In the genomic region with DNA sequence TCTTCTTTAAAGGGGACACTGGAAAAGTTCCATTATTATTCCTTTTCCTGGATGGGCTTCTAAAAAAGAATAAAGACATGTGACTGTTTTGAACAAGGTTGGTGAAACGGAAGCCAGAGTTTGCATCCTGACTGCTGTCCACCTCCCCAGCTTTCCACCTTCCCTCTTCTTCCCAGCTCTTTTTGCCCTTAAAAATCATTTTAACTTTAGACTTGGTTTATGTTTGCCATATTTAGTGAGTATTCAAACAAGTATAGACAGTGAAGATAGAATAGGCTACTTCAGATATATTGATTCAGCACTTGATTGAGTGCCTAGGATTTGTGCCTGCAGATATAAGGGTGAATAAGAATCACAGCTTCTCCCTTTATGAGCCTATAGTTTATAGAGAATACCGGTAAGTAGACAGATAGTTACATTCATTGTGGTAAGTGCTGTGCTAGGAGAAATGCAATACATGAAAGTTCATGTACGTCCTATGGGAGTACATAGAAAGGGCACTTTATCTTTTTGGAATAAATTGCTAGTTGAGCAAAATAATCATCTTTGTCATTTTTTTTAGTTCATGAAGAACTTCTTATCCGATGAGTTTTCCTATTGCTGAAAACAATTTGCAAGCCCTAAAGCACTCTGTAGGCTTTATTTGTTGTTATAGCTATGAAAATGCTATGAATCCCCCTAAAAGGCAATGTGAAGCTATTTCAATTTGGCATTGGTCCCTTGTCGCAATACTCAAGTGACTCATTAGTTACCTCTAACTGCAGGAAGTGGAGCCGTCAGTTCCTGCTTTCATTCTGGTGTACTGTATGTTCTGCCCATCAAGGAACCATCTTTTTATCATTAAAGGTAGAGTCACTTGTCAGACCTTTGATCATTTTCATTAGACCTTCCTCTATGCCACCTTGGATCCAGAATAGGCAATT, we compare ENCODE assay signal across 9 cellular contexts. TPM values are rescaled to one million over a fixed set of nuclear protein-coding genes. Genes with fewer than 3 reads are reported as not detected.
DNase-seq lines count a peak whose midpoint lies in the region; ATAC-seq and TF ChIP-seq lines count a peak whose summit lies in the region.
"Had no signal": no experiment of that assay in that cellular context is flagged by ENCODE, and none has a peak within 500 bp of the region (broad histone marks: within the 10 kb centered on the region; RNA-seq: fewer than 3 reads in every experiment).

No MANE protein-coding gene starts in this region.

- WGBS in gastroesophageal sphincter (ENCODE audit: low coverage in 1 of 2), 2 donors, result 67 to 87% methylated on average over 2 to 6 of the region's 6 CpGs

- H3K4me1 ChIP-seq in lower lobe of right lung (peaks cover 6% of the 10 kb centered on the region), gastroesophageal sphincter (no peaks in the 10 kb centered on the region)

- DNase-seq in NOMO-1 (lab: John Stamatoyannopoulos, UW; ENCODE audit: unreplicated experiment in 2 of 2) (peak; percentile 54 to 78), NOMO-1 treated with dmso at 0.1 percent for 144 hours (lab: John Stamatoyannopoulos, UW; ENCODE audit: unreplicated experiment) (no peak), LHCN-M2 (ENCODE audit: low read depth) (peak; percentile 53), lower lobe of right lung (no peak), erythroblast (lab: John Stamatoyannopoulos, UW) (no peak)

- peak overlapping the region; percentile 55 for H3K27ac Mint-ChIP-seq in activated T-helper 17 cell treated with anti-CD3 and anti-CD28 coated beads, Interleukin-2, amount 50 U/mL, for 72 hours
- H3K27ac Mint-ChIP-seq: naive thymus-derived CD8-positive, alpha-beta T cell had no signal

- peaks cover 8% of the 10 kb centered on the region for H3K36me3 ChIP-seq in lower lobe of right lung
- peaks cover 0 to 18% of the 10 kb centered on the region in 2 donors for H3K36me3 ChIP-seq in gastroesophageal sphincter

- intact Hi-C loops in lower lobe of right lung (cut with DNase I), result no loop called here

- ATAC-seq in activated T-helper 17 cell treated with anti-CD3 and anti-CD28 coated beads, Interleukin-2, amount 50 U/mL, for 72 hours (replicated peaks), result peak; percentile 74
- ATAC-seq in lower lobe of right lung, result peak; percentile 41 to 61
- no peak for ATAC-seq in HG02870 (IDR thresholded peaks at IDR 0.05; ENCODE audit: unreplicated experiment)
- ATAC-seq in gastroesophageal sphincter, result no peak

- H3K9me3 ChIP-seq in lower lobe of right lung (no peaks in the 10 kb centered on the region), gastroesophageal sphincter (no peaks in the 10 kb centered on the region)

- TF ChIP-seq POLR2A in erythroblast (IDR thresholded peaks at IDR 0.05; ENCODE audit: low read length) (no peak), gastroesophageal sphincter (IDR thresholded peaks at IDR 0.05) (no peak)

- H3K4me3 ChIP-seq in lower lobe of right lung (no peak overlapping the region), gastroesophageal sphincter (no peak overlapping the region)

- no peak for TF ChIP-seq EP300 in gastroesophageal sphincter (IDR thresholded peaks at IDR 0.05)

- peak overlapping the region; percentile 29 for H3K4me3 Mint-ChIP-seq in activated T-helper 17 cell treated with anti-CD3 and anti-CD28 coated beads, Interleukin-2, amount 50 U/mL, for 72 hours
- H3K4me3 Mint-ChIP-seq: naive thymus-derived CD8-positive, alpha-beta T cell had no signal

- peaks cover 16% of the 10 kb centered on the region for H3K4me1 Mint-ChIP-seq in activated T-helper 17 cell treated with anti-CD3 and anti-CD28 coated beads, Interleukin-2, amount 50 U/mL, for 72 hours

- H3K9me3 Mint-ChIP-seq in activated T-helper 17 cell treated with anti-CD3 and anti-CD28 coated beads, Interleukin-2, amount 50 U/mL, for 72 hours, result no peaks in the 10 kb centered on the region
- H3K9me3 Mint-ChIP-seq: naive thymus-derived CD8-positive, alpha-beta T cell had no signal

- peaks cover 12% of the 10 kb centered on the region for H3K36me3 Mint-ChIP-seq in activated T-helper 17 cell treated with anti-CD3 and anti-CD28 coated beads, Interleukin-2, amount 50 U/mL, for 72 hours (ENCODE audit: low read depth)

- no peaks in the 10 kb centered on the region for H3K27me3 ChIP-seq in lower lobe of right lung (ENCODE audit: low read depth)
- no peaks in the 10 kb centered on the region for H3K27me3 ChIP-seq in gastroesophageal sphincter

- H3K27ac ChIP-seq in lower lobe of right lung (peak overlapping the region; percentile 56), gastroesophageal sphincter (no peak overlapping the region)

- no peaks in the 10 kb centered on the region for H3K27me3 Mint-ChIP-seq in activated T-helper 17 cell treated with anti-CD3 and anti-CD28 coated beads, Interleukin-2, amount 50 U/mL, for 72 hours
- H3K27me3 Mint-ChIP-seq: naive thymus-derived CD8-positive, alpha-beta T cell had no signal

- TF ChIP-seq CTCF in lower lobe of right lung (IDR thresholded peaks at IDR 0.05) (no peak), gastroesophageal sphincter (IDR thresholded peaks at IDR 0.05) (no peak)

RNA-seq across cellular contexts. Expression of a gene that starts 57.2 kb away (rescaled TPM):
- total RNA-seq in LHCN-M2 (2014; rRNA removed) (100 and 104 TPM in 2 replicates), lower lobe of right lung (1.3 TPM), gastroesophageal sphincter (1 to 10 TPM; 1.2 to 2.6 (median 1.9) TPM)
- 11.5 TPM for polyA plus RNA-seq in LHCN-M2 (2012)
- 10 to 100 TPM; 51.7 to 78.4 TPM for total RNA-seq in activated T-helper 17 cell treated with anti-CD3 and anti-CD28 coated beads, Interleukin-2, amount 50 U/mL, for 72 hours
- polyA plus RNA-seq: naive thymus-derived CD8-positive, alpha-beta T cell had no signal

Comparison
In these comparisons a context has a peak if more than half of its experiments do, and no peak if none do; other contexts are left out.
1. DNase-seq: peak in NOMO-1 (2 of 2) and LHCN-M2 (single experiment); none in NOMO-1 treated with dmso at 0.1 percent for 144 hours (single experiment), lower lobe of right lung (single experiment) and erythroblast (0 of 2).
2. ATAC-seq: peak in activated T-helper 17 cell treated with anti-CD3 and anti-CD28 coated beads, Interleukin-2, amount 50 U/mL, for 72 hours (single experiment) and lower lobe of right lung (2 of 2); none in HG02870 (single experiment) and gastroesophageal sphincter (single experiment).
3. RNA of a gene that starts 57.2 kb away (total RNA-seq): 100 to 104 TPM in LHCN-M2 and 51.7 to 78.4 TPM in activated T-helper 17 cell treated with anti-CD3 and anti-CD28 coated beads, Interleukin-2, amount 50 U/mL, for 72 hours; 1.2 to 2.6 TPM in gastroesophageal sphincter and 1.3 TPM in lower lobe of right lung (single experiment); every median in the first group is over 10 times any median in the second.